11 cellular contexts compared by ENCODE assay signal in the genomic region with DNA sequence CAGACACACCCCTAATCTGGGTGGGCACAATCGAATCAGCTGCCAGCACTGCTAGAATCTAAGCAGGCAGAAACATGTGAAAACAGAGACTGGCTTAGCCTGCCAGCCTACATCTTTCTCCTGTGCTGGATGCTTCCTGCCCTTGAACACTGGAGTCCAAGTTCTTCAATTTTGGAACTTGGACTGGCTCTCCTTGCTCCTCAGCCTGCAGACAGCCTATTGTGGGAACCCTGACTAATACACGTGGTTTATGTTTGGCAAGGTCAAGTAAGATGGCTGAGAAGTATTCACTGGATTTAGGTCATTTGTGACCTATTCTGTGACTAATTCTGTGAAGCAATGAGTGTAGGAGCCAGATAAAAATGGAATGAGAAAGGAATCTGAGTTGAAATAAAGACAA. TPM values are rescaled to one million over a fixed set of nuclear protein-coding genes. Genes with fewer than 3 reads are reported as not detected.
A peak's percentile ranks its signal among the peaks of the same experiment; 100 is the strongest.
DNase-seq lines count a peak whose midpoint lies in the region; ATAC-seq and TF ChIP-seq lines count a peak whose summit lies in the region.
"Had no signal": no experiment of that assay in that cellular context is flagged by ENCODE, and none has a peak within 500 bp of the region (broad histone marks: within the 10 kb centered on the region; RNA-seq: fewer than 3 reads in every experiment).

No MANE protein-coding gene starts in this region.

- DNase-seq in Caki2 (ENCODE audit: low read depth) (peak; percentile 3), SJCRH30 (peak in 1 of 2 experiments; percentile 14), fibroblast of peridontal ligament (ENCODE audit: extremely low read depth) (peak; percentile 99), psoas muscle (no peak), T-helper 2 cell (no peak), HK-2 (ENCODE audit: unreplicated experiment) (no peak)
- no peak for DNase-seq in activated T-cell treated with anti-CD3 and anti-CD28 coated beads, Interleukin-2, amount 50 U/mL, for 48 hours
- DNase-seq: NCI-H446 treated with DMSO at 0.1 percent for 48 hours, stomach had no signal

- H3K9me3 ChIP-seq in SJCRH30 (replicated peaks) (no peaks in the 10 kb centered on the region), psoas muscle (no peaks in the 10 kb centered on the region)
- H3K9me3 ChIP-seq: stomach had no signal

- H3K4me1 ChIP-seq in SJCRH30: peaks cover 11% of the 10 kb centered on the region
- no peaks in the 10 kb centered on the region for H3K4me1 ChIP-seq in psoas muscle
- H3K4me1 ChIP-seq: stomach had no signal

- intact Hi-C loops in psoas muscle (cut with DNase I): loop anchor here in 1 of 2 donors (10.0 kb wide), 1 partner anchor 429 kb away; no protein-coding TSS in a partner anchor

- H3K4me3 ChIP-seq in SJCRH30: no peak overlapping the region
- H3K4me3 ChIP-seq in psoas muscle: no peak overlapping the region
- H3K4me3 ChIP-seq: K562, stomach had no signal

- 19 to 30% (median 23%) methylated on average over 2 of the region's 2 CpGs for WGBS in psoas muscle, 3 donors

- ATAC-seq in psoas muscle: peak; percentile 59 to 93 (median 79)
- ATAC-seq in HG03457 (IDR thresholded peaks at IDR 0.05; ENCODE audit: unreplicated experiment): no peak
- ATAC-seq: K562 had no signal

- no peak for TF ChIP-seq CTCF in psoas muscle (IDR thresholded peaks at IDR 0.05)

- H3K27ac ChIP-seq in SJCRH30 (peak overlapping the region; percentile 23; the same call in 1 of the 2 replicates), psoas muscle (no peak overlapping the region)
- H3K27ac ChIP-seq: stomach had no signal

- H3K36me3 ChIP-seq in SJCRH30 (peaks cover 30% of the 10 kb centered on the region), psoas muscle (ENCODE audit: insufficient read depth in 1 of 2, low read depth in 1 of 2) (peaks cover 0 to 50% of the 10 kb centered on the region in 2 donors)

- in situ Hi-C loops in Caki2 (cut with HindIII; ENCODE audit: low pct_unique_long_range_greater_than_20kb, low sequenced_read_pairs): no loop called here

- H3K27me3 ChIP-seq in SJCRH30 (no peaks in the 10 kb centered on the region), psoas muscle (ENCODE audit: insufficient read depth in 3 of 3, low read length in 2 of 3) (no peaks in the 10 kb centered on the region)
- H3K27me3 ChIP-seq: stomach had no signal

RNA-seq across cellular contexts. Expression of gene GPR135, which starts 11.0 kb away (rescaled TPM):
- total RNA-seq in Caki2 (2014; rRNA removed; shearing (Covaris generic); ENCODE audit: low replicate concordance): 0.71 TPM in 1 of 2 replicates, not detected in the other
- total RNA-seq in SJCRH30 (2014; rRNA removed; shearing (Covaris generic)): 1.8 and 2.3 TPM in 2 replicates
- 1 to 10 TPM; 1.7 to 2.7 (median 1.8) TPM for total RNA-seq in psoas muscle
- polyA plus RNA-seq in psoas muscle: 1 to 10 TPM in 2 of 3 donors, under 1 TPM in 1; 0.84 to 1.6 (median 1.3) TPM

RNA-seq across cellular contexts. Expression of gene L3HYPDH, which starts 30.1 kb away (rescaled TPM):
- total RNA-seq in Caki2 (2014; rRNA removed; shearing (Covaris generic); ENCODE audit: low replicate concordance): 42.2 and 60.6 TPM in 2 replicates
- 10.5 and 13.7 TPM in 2 replicates for total RNA-seq in SJCRH30 (2014; rRNA removed; shearing (Covaris generic))
- total RNA-seq in psoas muscle: 10 to 100 TPM; 10.9 to 20.4 (median 11.8) TPM
- 10 to 100 TPM in 2 of 3 donors, 1 to 10 TPM in 1; 5.7 to 23.7 (median 14.5) TPM for polyA plus RNA-seq in psoas muscle

RNA-seq across cellular contexts. Expression of gene JKAMP, which starts 30.2 kb away (rescaled TPM):
- total RNA-seq in Caki2 (2014; rRNA removed; shearing (Covaris generic); ENCODE audit: low replicate concordance): 64.1 and 119 TPM in 2 replicates
- total RNA-seq in SJCRH30 (2014; rRNA removed; shearing (Covaris generic)): 55.7 and 65.0 TPM in 2 replicates
- total RNA-seq in psoas muscle: 10 to 100 TPM; 11.6 to 26.2 (median 16.0) TPM
- 10 to 100 TPM; 19.4 to 38.5 (median 37.3) TPM for polyA plus RNA-seq in psoas muscle

Comparison
In these comparisons a context has a peak if more than half of its experiments do, and no peak if none do; other contexts are left out.
1. DNase-seq: peak in Caki2 (single experiment) and fibroblast of peridontal ligament (single experiment); none in psoas muscle (0 of 2), activated T-cell treated with anti-CD3 and anti-CD28 coated beads, Interleukin-2, amount 50 U/mL, for 48 hours (0 of 2), T-helper 2 cell (0 of 5) and HK-2 (single experiment).